Comparison of ENCODE assay signal across 18 cellular contexts in genomic region chr9:37619806-37620205, GRCh38. TPM values are rescaled to one million over a fixed set of nuclear protein-coding genes. Genes with fewer than 3 reads are reported as not detected.
"Had no signal": no experiment of that assay in that cellular context is flagged by ENCODE, and none has a peak within 500 bp of the region (broad histone marks: within the 10 kb centered on the region; RNA-seq: fewer than 3 reads in every experiment).

No MANE protein-coding gene starts in this region.

- H3K27me3 ChIP-seq: esophagus squamous epithelium, neural progenitor cell, ovary, right atrium auricular region, sigmoid colon had no signal

- H3K9ac ChIP-seq: neural progenitor cell had no signal

- ATAC-seq: effector memory CD8-positive, alpha-beta T cell; gastroesophageal sphincter; lower lobe of right lung; naive thymus-derived CD4-positive, alpha-beta T cell had no signal

- H3K27ac ChIP-seq: esophagus squamous epithelium, gastroesophageal sphincter, left ventricle myocardium inferior, lower lobe of right lung, neural progenitor cell, ovary, right atrium auricular region, sigmoid colon had no signal

- H2AFZ ChIP-seq: neural progenitor cell had no signal

- H3K36me3 ChIP-seq: esophagus squamous epithelium, gastroesophageal sphincter, left ventricle myocardium inferior, lower lobe of right lung, neural progenitor cell, ovary, right atrium auricular region, sigmoid colon had no signal

- H3K9me3 ChIP-seq: esophagus squamous epithelium, gastroesophageal sphincter, left ventricle myocardium inferior, lower lobe of right lung, ovary, right atrium auricular region, sigmoid colon had no signal

- H3K4me1 ChIP-seq: esophagus squamous epithelium, gastroesophageal sphincter, left ventricle myocardium inferior, lower lobe of right lung, right atrium auricular region, sigmoid colon had no signal

- DNase-seq: effector memory CD8-positive, alpha-beta T cell; esophagus squamous epithelium; foreskin fibroblast; glutamatergic neuron; islet precursor cell; left ventricle myocardium inferior; lower lobe of right lung; naive thymus-derived CD4-positive, alpha-beta T cell; nucleus accumbens; ovary; sigmoid colon; small intestine; stimulated activated CD4-positive, alpha-beta T cell treated with anti-CD3 and anti-CD28 coated beads, Interleukin-2, amount 100 ng/mL, for 48 hours; stimulated activated naive CD4-positive, alpha-beta T cell treated with Interleukin-2 at 50 U/mL for 16 hours; trophoblast cell had no signal

- H3K4me2 ChIP-seq: neural progenitor cell had no signal

- H3K4me3 ChIP-seq: esophagus squamous epithelium, gastroesophageal sphincter, left ventricle myocardium inferior, lower lobe of right lung, neural progenitor cell, ovary, right atrium auricular region, sigmoid colon had no signal

RNA-seq across cellular contexts. Expression of gene FRMPD1, which starts 30.9 kb away (rescaled TPM):
- total RNA-seq: naive thymus-derived CD4-positive, alpha-beta T cell had no signal
- polyA plus RNA-seq: naive thymus-derived CD4-positive, alpha-beta T cell had no signal
